ENCODE assay signal across 18 cellular contexts in genomic region chr11:104320091-104320490, GRCh38.
"Had no signal": no experiment of that assay in that cellular context is flagged by ENCODE, and none has a peak within 500 bp of the region (broad histone marks: within the 10 kb centered on the region; RNA-seq: fewer than 3 reads in every experiment).

No MANE protein-coding gene starts in this region.

- H3K27ac Mint-ChIP-seq: activated naive CD4-positive, alpha-beta T cell treated with anti-CD3 and anti-CD28 coated beads for 36 hours; activated naive CD8-positive, alpha-beta T cell treated with anti-CD3 and anti-CD28 coated beads, Interleukin-2, amount 50 U/mL, for 24 hours; activated T-helper 2 cell treated with anti-CD3 and anti-CD28 coated beads, Interferon-gamma antibody, Interleukin-2, Interleukin-4, amounts not matched to agents 10 μg/mL and 5 μg/mL and 100 μg/mL, durations not matched to agents 14 hours and 24 hours and 36 hours; natural killer cell had no signal

- H3K4me3 ChIP-seq: coronary artery, esophagus muscularis mucosa, gastrocnemius medialis, heart right ventricle, mucosa of descending colon, tibial nerve, vagina had no signal

- ATAC-seq: activated CD4-positive, CD25-positive, alpha-beta regulatory T cell treated with anti-CD3 and anti-CD28 coated beads, Interleukin-2, amount 50 U/mL, for 24 hours; activated naive CD8-positive, alpha-beta T cell treated with anti-CD3 and anti-CD28 coated beads, Interleukin-2, amount 50 U/mL, for 24 hours; gastrocnemius medialis; heart right ventricle; mucosa of descending colon; natural killer cell had no signal

- H3K4me3 Mint-ChIP-seq: activated naive CD4-positive, alpha-beta T cell treated with anti-CD3 and anti-CD28 coated beads for 36 hours; activated naive CD8-positive, alpha-beta T cell treated with anti-CD3 and anti-CD28 coated beads, Interleukin-2, amount 50 U/mL, for 24 hours; natural killer cell had no signal

- H3K9me3 Mint-ChIP-seq: activated naive CD4-positive, alpha-beta T cell treated with anti-CD3 and anti-CD28 coated beads for 36 hours; activated naive CD8-positive, alpha-beta T cell treated with anti-CD3 and anti-CD28 coated beads, Interleukin-2, amount 50 U/mL, for 24 hours; activated T-helper 2 cell treated with anti-CD3 and anti-CD28 coated beads, Interferon-gamma antibody, Interleukin-2, Interleukin-4, amounts not matched to agents 10 μg/mL and 5 μg/mL and 100 μg/mL, durations not matched to agents 14 hours and 24 hours and 36 hours had no signal

- DNase-seq: activated CD4-positive, alpha-beta T cell treated with anti-CD3 and anti-CD28 coated beads, Interleukin-2, amount 50 U/mL, for 4 hours; activated naive CD4-positive, alpha-beta T cell treated with anti-CD3 and anti-CD28 coated beads for 36 hours; activated naive CD8-positive, alpha-beta T cell treated with anti-CD3 and anti-CD28 coated beads, Interleukin-2, amount 50 U/mL, for 24 hours; central memory CD4-positive, alpha-beta T cell; gastrocnemius medialis; heart right ventricle; mucosa of descending colon; natural killer cell; retina; stimulated activated CD4-positive, alpha-beta T cell treated with anti-CD3 and anti-CD28 coated beads, Interleukin-4, amount 100 ng/mL, for 1 hour; stimulated activated naive CD4-positive, alpha-beta T cell; substantia nigra had no signal

- H3K27me3 Mint-ChIP-seq: activated naive CD8-positive, alpha-beta T cell treated with anti-CD3 and anti-CD28 coated beads, Interleukin-2, amount 50 U/mL, for 24 hours had no signal

- H3K4me1 Mint-ChIP-seq: activated naive CD8-positive, alpha-beta T cell treated with anti-CD3 and anti-CD28 coated beads, Interleukin-2, amount 50 U/mL, for 24 hours; natural killer cell had no signal
